ENCODE assay signal across 15 cellular contexts in the genomic region with DNA sequence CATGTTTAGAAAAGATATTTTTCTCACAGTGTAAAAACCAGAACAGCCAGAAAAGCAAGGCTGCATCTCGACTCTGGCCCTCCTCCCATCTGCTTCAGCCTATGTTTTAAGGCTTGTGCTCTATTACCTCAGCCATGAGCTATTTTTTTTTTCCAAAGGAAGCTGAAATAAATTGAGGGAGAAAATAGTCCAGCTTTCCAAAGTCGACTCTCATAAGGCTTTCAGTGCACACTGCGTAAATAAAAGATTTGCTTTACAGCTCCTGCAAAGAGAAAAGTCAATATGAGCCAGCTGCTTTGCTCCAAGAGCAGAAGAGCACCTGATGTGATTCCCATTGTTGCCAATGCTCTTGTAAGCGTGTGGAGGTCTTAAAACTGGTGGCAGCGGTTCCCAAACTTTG. TPM values are rescaled to one million over a fixed set of nuclear protein-coding genes. Genes with fewer than 3 reads are reported as not detected.
A peak's percentile ranks its signal among the peaks of the same experiment; 100 is the strongest.
DNase-seq lines count a peak whose midpoint lies in the region; ATAC-seq, FAIRE-seq and TF ChIP-seq lines count a peak whose summit lies in the region.
"Had no signal": no experiment of that assay in that cellular context is flagged by ENCODE, and none has a peak within 500 bp of the region (broad histone marks: within the 10 kb centered on the region; RNA-seq: fewer than 3 reads in every experiment).

No MANE protein-coding gene starts in this region.

- H2BK5ac ChIP-seq in mesenchymal stem cell (ENCODE audit: low read depth, low read length, poor library complexity, severe bottlenecking), result no peak overlapping the region

- no peak overlapping the region for H2AK5ac ChIP-seq in mesenchymal stem cell (ENCODE audit: low read length, severe bottlenecking)

- no peaks in the 10 kb centered on the region for H3K36me3 Mint-ChIP-seq in Calu3 (ENCODE audit: insufficient read depth, unreplicated experiment)
- no peaks in the 10 kb centered on the region for H3K36me3 Mint-ChIP-seq in activated CD4-positive, alpha-beta T cell treated with anti-CD3 and anti-CD28 coated beads, Interleukin-2, amount 10 ng/mL, durations not matched to agents 24 days and 14 days (ENCODE audit: low read depth)
- H3K36me3 Mint-ChIP-seq: neural progenitor cell had no signal

- no peak overlapping the region for H3K4me3 ChIP-seq in HepG2 (replicated peaks in 1 of 3; ENCODE audit: insufficient read depth in 1 of 3, low read depth in 2 of 3, low read length in 3 of 3)
- H3K4me3 ChIP-seq in right lobe of liver, result no peak overlapping the region
- H3K4me3 ChIP-seq in Panc1 (ENCODE audit: low read depth in 2 of 2, low read length in 2 of 2), result peak overlapping the region; percentile 39 to 61
- H3K4me3 ChIP-seq in mesenchymal stem cell (ENCODE audit: insufficient read depth in 1 of 2, low read depth in 1 of 2, low read length in 2 of 2), result no peak overlapping the region
- H3K4me3 ChIP-seq: neural progenitor cell had no signal

- H3K4me1 ChIP-seq in HepG2 (ENCODE audit: insufficient read depth, low read length) (peaks cover 12% of the 10 kb centered on the region), right lobe of liver (no peaks in the 10 kb centered on the region), Panc1 (ENCODE audit: control insufficient read depth, insufficient read depth, low read length) (no peaks in the 10 kb centered on the region), mesenchymal stem cell (ENCODE audit: control insufficient read depth, insufficient read depth, low read depth, low read length) (no peaks in the 10 kb centered on the region)
- H3K4me1 ChIP-seq: neural progenitor cell had no signal

- in situ Hi-C loops in HepG2 (cut with HindIII; ENCODE audit: extremely low pct_ligation_motif_present, low pct_unique_long_range_greater_than_20kb) (no loop called here), Panc1 (cut with HindIII; ENCODE audit: low pct_unique_long_range_greater_than_20kb, low sequenced_read_pairs) (no loop called here)

- H3K27ac Mint-ChIP-seq in Calu3 (ENCODE audit: unreplicated experiment), result no peak overlapping the region
- H3K27ac Mint-ChIP-seq in activated CD4-positive, alpha-beta T cell treated with anti-CD3 and anti-CD28 coated beads, Interleukin-2, amount 10 ng/mL, durations not matched to agents 24 days and 14 days, result no peak overlapping the region
- H3K27ac Mint-ChIP-seq: dendritic cell treated with granulocyte-macrophage colony-stimulating factor and Interleukin-4, amounts not matched to agents 40 ng/mL and 50 ng/mL, for 4 days; neural progenitor cell had no signal

- BruUV-seq in HepG2 (replicated peaks; lab: Mats Ljungman, UMichigan) (no TSS peak), Panc1 (replicated peaks; lab: Mats Ljungman, UMichigan) (no TSS peak), Calu3 (replicated peaks; lab: Mats Ljungman, UMichigan) (no TSS peak)

- ATAC-seq in HepG2 (peak; percentile 37; the same call in 2 of the 3 replicates), right lobe of liver (no peak), Panc1 (peak; percentile 60; the same call in 1 of the 2 replicates), GM21390 (IDR thresholded peaks at IDR 0.05; ENCODE audit: unreplicated experiment) (no peak), GM21367 (IDR thresholded peaks at IDR 0.05; ENCODE audit: unreplicated experiment) (no peak)
- ATAC-seq: HCT116 had no signal

- intact Hi-C loops in HepG2 (cut with micrococcal nuclease; ENCODE audit: unreplicated experiment) (no loop called here), right lobe of liver (cut with DNase I) (no loop called here), Panc1 (cut with micrococcal nuclease; ENCODE audit: unreplicated experiment) (no loop called here), Calu3 (cut with micrococcal nuclease; ENCODE audit: unreplicated experiment) (no loop called here)
- intact Hi-C loops in activated CD4-positive, alpha-beta T cell treated with anti-CD3 and anti-CD28 coated beads, Interleukin-2, amount 10 ng/mL, durations not matched to agents 24 days and 14 days (cut with micrococcal nuclease), result loop anchor here (10.0 kb wide), 1 partner anchor 47 kb away; a partner anchor contains a TSS

- no peak overlapping the region for H3K18ac ChIP-seq in mesenchymal stem cell (ENCODE audit: low read depth in 1 of 2, low read length in 2 of 2)

- CTCF ChIA-PET in HepG2 (lab: Yijun Ruan, JAX; ENCODE audit: low intra/inter-chr PET ratio, low total read pairs), result no interaction called here
- CTCF ChIA-PET in Panc1 (lab: Charles Lee), result interaction anchor here (0.7 kb wide), 1 partner anchor 86 kb away, joined by 3 read pairs; no protein-coding TSS in a partner anchor
- CTCF ChIA-PET in Calu3 (lab: Charles Lee), result no interaction called here

- H3K23ac ChIP-seq in mesenchymal stem cell (ENCODE audit: low read length in 2 of 2), result no peak overlapping the region

- H2BK120ac ChIP-seq in mesenchymal stem cell (ENCODE audit: low read depth, low read length), result no peak overlapping the region

- TF ChIP-seq EP300 in HepG2 (IDR thresholded peaks at IDR 0.05; ENCODE audit: low read depth in 2 of 2, low read length in 2 of 2) (no peak), HepG2 (CRISPR knock-in tag; IDR thresholded peaks at IDR 0.05; ENCODE audit: borderline replicate concordance) (no peak)

- POLR2A ChIA-PET in HepG2 (lab: Yijun Ruan, JAX) (no interaction called here), Panc1 (lab: Charles Lee) (no interaction called here)

- no peaks in the 10 kb centered on the region for H3K4me1 Mint-ChIP-seq in Calu3 (ENCODE audit: low read depth, unreplicated experiment)
- H3K4me1 Mint-ChIP-seq in activated CD4-positive, alpha-beta T cell treated with anti-CD3 and anti-CD28 coated beads, Interleukin-2, amount 10 ng/mL, durations not matched to agents 24 days and 14 days, result no peaks in the 10 kb centered on the region
- H3K4me1 Mint-ChIP-seq: neural progenitor cell had no signal

- H4K91ac ChIP-seq in mesenchymal stem cell (ENCODE audit: low read length), result no peak overlapping the region

- no peak overlapping the region for H2AFZ ChIP-seq in HepG2 (ENCODE audit: low read length)
- H2AFZ ChIP-seq in mesenchymal stem cell (ENCODE audit: low read depth, low read length), result no peak overlapping the region
- H2AFZ ChIP-seq: neural progenitor cell had no signal

- no peaks in the 10 kb centered on the region for H3K27me3 Mint-ChIP-seq in Calu3 (ENCODE audit: unreplicated experiment)
- H3K27me3 Mint-ChIP-seq in activated CD4-positive, alpha-beta T cell treated with anti-CD3 and anti-CD28 coated beads, Interleukin-2, amount 10 ng/mL, durations not matched to agents 24 days and 14 days, result peaks cover 4% of the 10 kb centered on the region

- no peak overlapping the region for H2BK15ac ChIP-seq in mesenchymal stem cell (ENCODE audit: low read depth, poor library complexity, severe bottlenecking)

- H3K27me3 ChIP-seq in HepG2 (ENCODE audit: control insufficient read depth in 1 of 2, insufficient read depth in 2 of 2, low read length in 2 of 2), result no peaks in the 10 kb centered on the region
- H3K27me3 ChIP-seq in right lobe of liver, result no peaks in the 10 kb centered on the region
- H3K27me3 ChIP-seq in Panc1 (ENCODE audit: control insufficient read depth, insufficient read depth, low read length), result peaks cover 5% of the 10 kb centered on the region; the same call in 1 of the 2 replicates
- H3K27me3 ChIP-seq in mesenchymal stem cell (ENCODE audit: control insufficient read depth in 1 of 2, insufficient read depth in 1 of 2, low read length in 2 of 2), result peaks cover 6 to 15% of the 10 kb centered on the region in 2 experiments
- H3K27me3 ChIP-seq: neural progenitor cell had no signal

- H3K36me3 ChIP-seq in HepG2 (replicated peaks in 1 of 2; ENCODE audit: control insufficient read depth in 1 of 2, insufficient read depth in 2 of 2, low read length in 2 of 2) (no peaks in the 10 kb centered on the region), right lobe of liver (no peaks in the 10 kb centered on the region), Panc1 (ENCODE audit: control insufficient read depth, insufficient read depth, low read length) (no peaks in the 10 kb centered on the region), mesenchymal stem cell (ENCODE audit: control insufficient read depth in 1 of 2, insufficient read depth in 2 of 2, low read depth in 1 of 2, low read length in 2 of 2) (no peaks in the 10 kb centered on the region)
- H3K36me3 ChIP-seq: neural progenitor cell had no signal

- H3K27ac ChIP-seq in HepG2 (ENCODE audit: extremely low read length, insufficient read depth, low read length) (no peak overlapping the region), right lobe of liver (no peak overlapping the region), Panc1 (ENCODE audit: low read length) (peak overlapping the region; percentile 57; the same call in 1 of the 2 replicates), mesenchymal stem cell (ENCODE audit: low read length, poor library complexity, severe bottlenecking) (no peak overlapping the region)
- H3K27ac ChIP-seq: neural progenitor cell had no signal

- no peak overlapping the region for H3K9ac ChIP-seq in HepG2 (ENCODE audit: insufficient read depth, low read depth, low read length)
- H3K9ac ChIP-seq in mesenchymal stem cell (ENCODE audit: low read length), result peak overlapping the region; percentile 39
- H3K9ac ChIP-seq: neural progenitor cell had no signal

- no peaks in the 10 kb centered on the region for H4K20me1 ChIP-seq in HepG2 (ENCODE audit: insufficient read depth, low read length)

- H4K8ac ChIP-seq in mesenchymal stem cell (ENCODE audit: low read length), result no peak overlapping the region

- DNase-seq in HepG2 (ENCODE audit: low spot score) (no peak), right lobe of liver (no peak), Panc1 (ENCODE audit: low read depth, low spot score) (no peak), mesenchymal stem cell (no peak), Calu3 (no peak)
- DNase-seq in activated CD4-positive, alpha-beta T cell treated with anti-CD3 and anti-CD28 coated beads, Interleukin-2, amount 10 ng/mL, durations not matched to agents 24 days and 14 days, result no peak
- DNase-seq: activated gamma-delta T cell; NCI-H2107; stimulated activated naive CD4-positive, alpha-beta T cell had no signal

- H3K4me2 ChIP-seq in HepG2 (ENCODE audit: low read depth, low read length) (peak overlapping the region; percentile 25), mesenchymal stem cell (ENCODE audit: low read length, poor library complexity, severe bottlenecking) (no peak overlapping the region)
- H3K4me2 ChIP-seq: neural progenitor cell had no signal

- no peak overlapping the region for H3K4ac ChIP-seq in mesenchymal stem cell (ENCODE audit: low read depth in 1 of 2, low read length in 2 of 2)

- no peak overlapping the region for H2BK12ac ChIP-seq in mesenchymal stem cell (ENCODE audit: low read length in 2 of 2)

- TF ChIP-seq POLR2A in HepG2 (IDR thresholded peaks at IDR 0.05; ENCODE audit: insufficient read depth in 1 of 2, low read depth in 2 of 2, low read length in 2 of 2), result no peak
- TF ChIP-seq POLR2A in right lobe of liver (IDR thresholded peaks at IDR 0.05), result no peak

- no peak for TF ChIP-seq RAD21 in HepG2 (CRISPR knock-in tag; IDR thresholded peaks at IDR 0.05)

- H3K79me1 ChIP-seq in mesenchymal stem cell (replicated peaks; ENCODE audit: low read length, poor library complexity, severe bottlenecking), result no peaks in the 10 kb centered on the region

- peak; percentile 15 for FAIRE-seq in HepG2 (lab: Jason Lieb, UNC)
- FAIRE-seq: D721Med had no signal

- TF ChIP-seq CTCF in HepG2 (CRISPR knock-in tag; IDR thresholded peaks at IDR 0.05) (no peak), right lobe of liver (IDR thresholded peaks at IDR 0.05) (no peak), Panc1 (IDR thresholded peaks at IDR 0.05) (no peak), Calu3 (IDR thresholded peaks at IDR 0.05; ENCODE audit: unreplicated experiment) (no peak)

- no peaks in the 10 kb centered on the region for H3K79me2 ChIP-seq in HepG2 (ENCODE audit: insufficient read depth, low read length)

- no peak overlapping the region for H3K14ac ChIP-seq in mesenchymal stem cell (ENCODE audit: low read length in 2 of 2)

- H3K4me3 Mint-ChIP-seq in Calu3 (ENCODE audit: low read depth, unreplicated experiment), result no peak overlapping the region
- H3K4me3 Mint-ChIP-seq in activated CD4-positive, alpha-beta T cell treated with anti-CD3 and anti-CD28 coated beads, Interleukin-2, amount 10 ng/mL, durations not matched to agents 24 days and 14 days, result no peak overlapping the region
- H3K4me3 Mint-ChIP-seq: dendritic cell treated with granulocyte-macrophage colony-stimulating factor and Interleukin-4, amounts not matched to agents 40 ng/mL and 50 ng/mL, for 4 days; neural progenitor cell had no signal

- WGBS in HepG2 (ENCODE audit: low lambda C conversion rate), result under 1% methylated on average over 4 of the region's 5 CpGs
- 59% methylated on average over 5 of the region's 5 CpGs for WGBS in right lobe of liver (ENCODE audit: insufficient coverage, low coverage, low lambda C conversion rate, missing lambda C conversion rate)
- WGBS in mesenchymal stem cell, result 77% methylated on average over 4 of the region's 5 CpGs

- H3K9me3 Mint-ChIP-seq in Calu3 (ENCODE audit: low read depth, unreplicated experiment), result no peaks in the 10 kb centered on the region
- no peaks in the 10 kb centered on the region for H3K9me3 Mint-ChIP-seq in activated CD4-positive, alpha-beta T cell treated with anti-CD3 and anti-CD28 coated beads, Interleukin-2, amount 10 ng/mL, durations not matched to agents 24 days and 14 days
- H3K9me3 Mint-ChIP-seq: dendritic cell treated with granulocyte-macrophage colony-stimulating factor and Interleukin-4, amounts not matched to agents 40 ng/mL and 50 ng/mL, for 4 days; neural progenitor cell had no signal

- no peaks in the 10 kb centered on the region for H3K9me3 ChIP-seq in HepG2 (ENCODE audit: low read length)
- no peaks in the 10 kb centered on the region for H3K9me3 ChIP-seq in right lobe of liver
- H3K9me3 ChIP-seq in Panc1 (ENCODE audit: control insufficient read depth, insufficient read depth, low read depth, low read length), result no peaks in the 10 kb centered on the region
- no peaks in the 10 kb centered on the region for H3K9me3 ChIP-seq in mesenchymal stem cell (ENCODE audit: control insufficient read depth, low read length)

RNA-seq across cellular contexts. Expression of a gene that starts 26.7 kb away (rescaled TPM):
- total RNA-seq in HepG2 (2016; rRNA removed; fragmentation: Illumina TruSeq; extraction: Trizol) (not detected in 2 replicates), right lobe of liver (not detected), Panc1 (2021; ENCODE audit: unreplicated experiment) (0.62 TPM), Calu3 (2022) (not detected in 2 replicates)
- not detected in 2 replicates for total RNA-seq in HepG2 (2016; cell fraction: cytosol; rRNA removed; fragmentation: Illumina TruSeq; extraction: Trizol; ENCODE audit: low read depth)
- total RNA-seq in HepG2 (2016; cell fraction: insoluble cytoplasmic fraction; rRNA removed; fragmentation: Illumina TruSeq; extraction: Trizol), result not detected in 2 replicates
- total RNA-seq in HepG2 (2016; cell fraction: membrane; rRNA removed; fragmentation: Illumina TruSeq; extraction: Trizol), result not detected in 2 replicates
- total RNA-seq in HepG2 (2016; cell fraction: nucleus; rRNA removed; fragmentation: Illumina TruSeq; extraction: Trizol), result not detected in 2 replicates
- polyA plus RNA-seq in HepG2 (2011; rRNA removed), result not detected in 2 replicates
- not detected in 2 replicates for polyA plus RNA-seq in HepG2 (2011; cell fraction: cytosol; rRNA removed)
- not detected in 2 replicates for polyA plus RNA-seq in HepG2 (2011; cell fraction: nucleus; rRNA removed)
- polyA plus RNA-seq in HepG2 (2012), result not detected in 2 replicates
- not detected in 2 replicates for polyA plus RNA-seq in HepG2 (2016; cell fraction: cytosol; fragmentation: Illumina TruSeq; extraction: Trizol; ENCODE audit: low read depth)
- not detected in 2 replicates for polyA plus RNA-seq in HepG2 (2016; cell fraction: insoluble cytoplasmic fraction; fragmentation: Illumina TruSeq; extraction: Trizol; ENCODE audit: low read depth)
- not detected in 2 replicates for polyA plus RNA-seq in HepG2 (2016; cell fraction: membrane; fragmentation: Illumina TruSeq; extraction: Trizol; ENCODE audit: low read depth)
- polyA plus RNA-seq in HepG2 (2016; cell fraction: nucleus; fragmentation: Illumina TruSeq; extraction: Trizol; ENCODE audit: insufficient read depth, low read depth), result not detected in 2 replicates
- not detected in 2 replicates for polyA minus RNA-seq in HepG2 (2011; rRNA and poly(A)+ RNA removed; ENCODE audit: low replicate concordance)
- not detected in 2 replicates for polyA minus RNA-seq in HepG2 (2011; cell fraction: cytosol; rRNA and poly(A)+ RNA removed)
- not detected in 2 replicates for polyA minus RNA-seq in HepG2 (2011; cell fraction: nucleus; rRNA and poly(A)+ RNA removed)
- polyA plus RNA-seq in Panc1 (2012; ENCODE audit: insufficient read length), result 0.38 TPM
- polyA plus RNA-seq in mesenchymal stem cell (2013, experiment 1 of 2), result 0.01 TPM
- polyA plus RNA-seq in mesenchymal stem cell (2013, experiment 2 of 2), result 0.03 TPM
- not detected in 2 replicates for total RNA-seq in activated CD4-positive, alpha-beta T cell treated with anti-CD3 and anti-CD28 coated beads, Interleukin-2, amount 10 ng/mL, durations not matched to agents 24 days and 14 days

RNA-seq across cellular contexts. Expression of a gene that starts 29.4 kb away (rescaled TPM):
- total RNA-seq in HepG2 (2016; rRNA removed; fragmentation: Illumina TruSeq; extraction: Trizol) (0.20 and 0.27 TPM in 2 replicates), right lobe of liver (10 to 100 TPM in 2 of 6 experiments, 1 to 10 TPM in 4; 5.0 to 17.4 (median 8.4) TPM), Panc1 (2021; ENCODE audit: unreplicated experiment) (17.2 TPM), Calu3 (2022) (14.3 TPM in 2 replicates)
- not detected in 2 replicates for total RNA-seq in HepG2 (2016; cell fraction: cytosol; rRNA removed; fragmentation: Illumina TruSeq; extraction: Trizol; ENCODE audit: low read depth)
- total RNA-seq in HepG2 (2016; cell fraction: insoluble cytoplasmic fraction; rRNA removed; fragmentation: Illumina TruSeq; extraction: Trizol), result 0.12 and 0.15 TPM in 2 replicates
- 0.15 TPM in 1 of 2 replicates, not detected in the other for total RNA-seq in HepG2 (2016; cell fraction: membrane; rRNA removed; fragmentation: Illumina TruSeq; extraction: Trizol)
- total RNA-seq in HepG2 (2016; cell fraction: nucleus; rRNA removed; fragmentation: Illumina TruSeq; extraction: Trizol), result not detected in 2 replicates
- polyA plus RNA-seq in HepG2 (2011; rRNA removed), result 0.05 and 0.09 TPM in 2 replicates
- polyA plus RNA-seq in HepG2 (2011; cell fraction: cytosol; rRNA removed), result 0.06 and 0.08 TPM in 2 replicates
- polyA plus RNA-seq in HepG2 (2011; cell fraction: nucleus; rRNA removed), result not detected in 2 replicates
- polyA plus RNA-seq in HepG2 (2012), result not detected in 2 replicates
- polyA plus RNA-seq in HepG2 (2016; cell fraction: cytosol; fragmentation: Illumina TruSeq; extraction: Trizol; ENCODE audit: low read depth), result not detected in 2 replicates
- 0.33 TPM in 1 of 2 replicates, not detected in the other for polyA plus RNA-seq in HepG2 (2016; cell fraction: insoluble cytoplasmic fraction; fragmentation: Illumina TruSeq; extraction: Trizol; ENCODE audit: low read depth)
- not detected in 2 replicates for polyA plus RNA-seq in HepG2 (2016; cell fraction: membrane; fragmentation: Illumina TruSeq; extraction: Trizol; ENCODE audit: low read depth)
- 0.27 TPM in 1 of 2 replicates, not detected in the other for polyA plus RNA-seq in HepG2 (2016; cell fraction: nucleus; fragmentation: Illumina TruSeq; extraction: Trizol; ENCODE audit: insufficient read depth, low read depth)
- polyA minus RNA-seq in HepG2 (2011; rRNA and poly(A)+ RNA removed; ENCODE audit: low replicate concordance), result 2.9 TPM in 1 of 2 replicates, not detected in the other
- not detected in 2 replicates for polyA minus RNA-seq in HepG2 (2011; cell fraction: cytosol; rRNA and poly(A)+ RNA removed)
- not detected in 2 replicates for polyA minus RNA-seq in HepG2 (2011; cell fraction: nucleus; rRNA and poly(A)+ RNA removed)
- polyA plus RNA-seq in Panc1 (2012; ENCODE audit: insufficient read length), result 9.5 TPM
- polyA plus RNA-seq in mesenchymal stem cell (2013, experiment 1 of 2), result 6.6 TPM
- 8.1 TPM for polyA plus RNA-seq in mesenchymal stem cell (2013, experiment 2 of 2)
- 15.4 and 15.5 TPM in 2 replicates for total RNA-seq in activated CD4-positive, alpha-beta T cell treated with anti-CD3 and anti-CD28 coated beads, Interleukin-2, amount 10 ng/mL, durations not matched to agents 24 days and 14 days

RNA-seq across cellular contexts. Expression of a gene that starts 43.4 kb away (rescaled TPM):
- total RNA-seq in HepG2 (2016; rRNA removed; fragmentation: Illumina TruSeq; extraction: Trizol) (0.02 and 0.14 TPM in 2 replicates), right lobe of liver (1 to 10 TPM; 1.1 to 2.5 (median 1.3) TPM), Panc1 (2021; ENCODE audit: unreplicated experiment) (1.7 TPM), Calu3 (2022) (0.64 and 1.0 TPM in 2 replicates)
- under 0.01 TPM in 1 of 2 replicates, not detected in the other for total RNA-seq in HepG2 (2016; cell fraction: cytosol; rRNA removed; fragmentation: Illumina TruSeq; extraction: Trizol; ENCODE audit: low read depth)
- total RNA-seq in HepG2 (2016; cell fraction: insoluble cytoplasmic fraction; rRNA removed; fragmentation: Illumina TruSeq; extraction: Trizol), result 0.01 and 0.04 TPM in 2 replicates
- total RNA-seq in HepG2 (2016; cell fraction: membrane; rRNA removed; fragmentation: Illumina TruSeq; extraction: Trizol), result 0.03 TPM in 1 of 2 replicates, not detected in the other
- total RNA-seq in HepG2 (2016; cell fraction: nucleus; rRNA removed; fragmentation: Illumina TruSeq; extraction: Trizol), result 0.16 TPM in 2 replicates
- polyA plus RNA-seq in HepG2 (2011; rRNA removed), result 0.01 and 0.21 TPM in 2 replicates
- polyA plus RNA-seq in HepG2 (2011; cell fraction: cytosol; rRNA removed), result 0.05 TPM in 1 of 2 replicates, not detected in the other
- 0.03 and 0.05 TPM in 2 replicates for polyA plus RNA-seq in HepG2 (2011; cell fraction: nucleus; rRNA removed)
- 0.04 TPM in 1 of 2 replicates, not detected in the other for polyA plus RNA-seq in HepG2 (2012)
- polyA plus RNA-seq in HepG2 (2016; cell fraction: cytosol; fragmentation: Illumina TruSeq; extraction: Trizol; ENCODE audit: low read depth), result 0.09 and 0.16 TPM in 2 replicates
- polyA plus RNA-seq in HepG2 (2016; cell fraction: insoluble cytoplasmic fraction; fragmentation: Illumina TruSeq; extraction: Trizol; ENCODE audit: low read depth), result 0.02 and 0.17 TPM in 2 replicates
- polyA plus RNA-seq in HepG2 (2016; cell fraction: membrane; fragmentation: Illumina TruSeq; extraction: Trizol; ENCODE audit: low read depth), result not detected in 2 replicates
- not detected in 2 replicates for polyA plus RNA-seq in HepG2 (2016; cell fraction: nucleus; fragmentation: Illumina TruSeq; extraction: Trizol; ENCODE audit: insufficient read depth, low read depth)
- 0.09 TPM in 1 of 2 replicates, not detected in the other for polyA minus RNA-seq in HepG2 (2011; rRNA and poly(A)+ RNA removed; ENCODE audit: low replicate concordance)
- polyA minus RNA-seq in HepG2 (2011; cell fraction: cytosol; rRNA and poly(A)+ RNA removed), result not detected in 2 replicates
- polyA minus RNA-seq in HepG2 (2011; cell fraction: nucleus; rRNA and poly(A)+ RNA removed), result under 0.01 and 0.37 TPM in 2 replicates
- 0.97 TPM for polyA plus RNA-seq in Panc1 (2012; ENCODE audit: insufficient read length)
- 5.9 TPM for polyA plus RNA-seq in mesenchymal stem cell (2013, experiment 1 of 2)
- polyA plus RNA-seq in mesenchymal stem cell (2013, experiment 2 of 2), result 5.9 TPM
- total RNA-seq in activated CD4-positive, alpha-beta T cell treated with anti-CD3 and anti-CD28 coated beads, Interleukin-2, amount 10 ng/mL, durations not matched to agents 24 days and 14 days, result 4.0 and 4.6 TPM in 2 replicates

Comparison
In these comparisons a context has a peak if more than half of its experiments do, and no peak if none do; other contexts are left out.
1. ATAC-seq: peak in HepG2 (single experiment) and Panc1 (single experiment); none in right lobe of liver (0 of 4), GM21390 (single experiment) and GM21367 (single experiment).
2. H3K4me3 ChIP-seq: peak in Panc1 (2 of 2); none in HepG2 (0 of 3), right lobe of liver (0 of 3) and mesenchymal stem cell (0 of 2).